Comparison of ENCODE assay signal across 8 cellular contexts in the genomic region with DNA sequence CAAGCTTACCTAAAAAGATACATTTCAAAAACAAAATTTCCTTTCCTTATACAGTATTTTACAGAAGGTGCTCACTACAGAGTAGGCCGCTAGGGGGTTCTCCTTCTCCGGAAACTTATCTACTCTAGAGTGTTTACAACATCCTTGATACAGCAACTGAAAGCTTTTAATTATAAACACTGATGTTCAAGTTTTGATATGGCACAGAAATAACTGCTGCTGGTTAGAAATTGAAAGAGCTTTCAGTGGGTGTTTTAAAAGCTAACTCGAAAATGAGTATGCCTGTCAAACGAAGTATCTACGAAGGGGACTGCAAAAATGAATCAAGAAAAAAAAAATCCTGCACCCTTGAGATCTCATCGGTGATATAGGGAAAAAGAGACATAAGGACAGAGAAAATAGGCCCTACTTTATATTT. TPM values are rescaled to one million over a fixed set of nuclear protein-coding genes. Genes with fewer than 3 reads are reported as not detected.
DNase-seq lines count a peak whose midpoint lies in the region; ATAC-seq and TF ChIP-seq lines count a peak whose summit lies in the region.

No MANE protein-coding gene starts in this region.

- WGBS in mesodermal cell (ENCODE audit: insufficient coverage in 2 of 2), 2 experiments, result 0% methylated on average over 3 to 4 of the region's 6 CpGs
- WGBS in stomach, 5 donors, result 0% methylated on average over 6 of the region's 6 CpGs

- ATAC-seq in GM21786 (IDR thresholded peaks at IDR 0.05; ENCODE audit: unreplicated experiment), result peak; percentile 33
- no peak for ATAC-seq in HG02623 (IDR thresholded peaks at IDR 0.05; ENCODE audit: unreplicated experiment)

- peak overlapping the region; percentile 93 for H3K27ac ChIP-seq in mesodermal cell (ENCODE audit: low read depth, low read length, severe bottlenecking)
- H3K27ac ChIP-seq in stomach, result peak overlapping the region; percentile 91 to 97 (median 96)

- H3K27me3 ChIP-seq in endocrine pancreas (ENCODE audit: control insufficient read depth, insufficient read depth, low read length), result no peaks in the 10 kb centered on the region
- H3K27me3 ChIP-seq in stomach, result no peaks in the 10 kb centered on the region

- intact Hi-C loops in stomach (cut with DNase I; ENCODE audit: low total_unique reads), result no loop called here

- peak overlapping the region; percentile 100 for H3K4me3 ChIP-seq in endocrine pancreas (ENCODE audit: control insufficient read depth, insufficient read depth, low read length)
- H3K4me3 ChIP-seq in mesodermal cell (ENCODE audit: extremely low read depth, insufficient read depth, low read length, poor library complexity, severe bottlenecking), result peak overlapping the region; percentile 97
- H3K4me3 ChIP-seq in stomach, result peak overlapping the region; percentile 77 to 91 (median 82)

- no peak for TF ChIP-seq POLR2A in stomach (IDR thresholded peaks at IDR 0.05)

- H3K4me1 ChIP-seq in endocrine pancreas (ENCODE audit: control insufficient read depth, insufficient read depth, low read length), result peaks cover 47% of the 10 kb centered on the region
- H3K4me1 ChIP-seq in mesodermal cell (ENCODE audit: control insufficient read depth, insufficient read depth, low read length, poor library complexity, severe bottlenecking), result peaks cover 4% of the 10 kb centered on the region
- H3K4me1 ChIP-seq in stomach, result peaks cover 35 to 84% (median 68%) of the 10 kb centered on the region in 4 donors

- peak in 5 of 7 experiments; percentile 66 to 78 (median 70) for TF ChIP-seq CTCF in stomach (IDR thresholded peaks at IDR 0.05)

- H3K9me3 ChIP-seq in endocrine pancreas (ENCODE audit: control insufficient read depth, low read length) (no peaks in the 10 kb centered on the region), mesodermal cell (ENCODE audit: control insufficient read depth, low read length) (no peaks in the 10 kb centered on the region), stomach (no peaks in the 10 kb centered on the region)

- no peak for TF ChIP-seq EP300 in stomach (IDR thresholded peaks at IDR 0.05)

- H3K9ac ChIP-seq in endocrine pancreas (ENCODE audit: control insufficient read depth, insufficient read depth, low read length), result peak overlapping the region; percentile 100

- DNase-seq in COLO829 (ENCODE audit: low spot score), result peak; percentile 60
- peak; percentile 26 for DNase-seq in NCI-H2107 (lab: John Stamatoyannopoulos, UW)
- peak; percentile 63 for DNase-seq in activated CD4-positive, alpha-beta T cell treated with anti-CD3 and anti-CD28 coated beads for 48 hours
- DNase-seq in stomach, result peak; percentile 64

- peaks cover 4% of the 10 kb centered on the region for H3K36me3 ChIP-seq in endocrine pancreas (ENCODE audit: control insufficient read depth, insufficient read depth, low read length)
- H3K36me3 ChIP-seq in mesodermal cell (ENCODE audit: control insufficient read depth, insufficient read depth, low read length), result peaks cover 26% of the 10 kb centered on the region
- peaks cover 13 to 21% (median 19%) of the 10 kb centered on the region in 4 donors for H3K36me3 ChIP-seq in stomach

RNA-seq across cellular contexts. Expression of a gene that starts 1.0 kb away (rescaled TPM):
- polyA plus RNA-seq in mesodermal cell (2013, experiment 1 of 2), result 11.7 TPM
- 9.9 TPM for polyA plus RNA-seq in mesodermal cell (2013, experiment 2 of 2)
- 10 to 100 TPM in 2 of 5 donors, 1 to 10 TPM in 3; 2.3 to 47.9 (median 9.4) TPM for total RNA-seq in stomach
- 1 to 10 TPM; 1.5 to 3.2 (median 1.5) TPM for polyA plus RNA-seq in stomach

RNA-seq across cellular contexts. Expression of a gene that starts 3.1 kb away (rescaled TPM):
- polyA plus RNA-seq in mesodermal cell (2013, experiment 1 of 2), result 5.8 TPM
- polyA plus RNA-seq in mesodermal cell (2013, experiment 2 of 2), result 3.9 TPM
- total RNA-seq in stomach, result 10 to 100 TPM in 4 of 5 donors, 1 to 10 TPM in 1; 2.3 to 97.3 (median 29.1) TPM
- polyA plus RNA-seq in stomach, result 1 to 10 TPM; 5.1 to 9.3 (median 6.7) TPM

RNA-seq across cellular contexts. Expression of a gene that starts 17.4 kb away (rescaled TPM):
- polyA plus RNA-seq in mesodermal cell (2013, experiment 1 of 2), result 0.26 TPM
- polyA plus RNA-seq in mesodermal cell (2013, experiment 2 of 2), result 0.35 TPM
- 10 to 100 TPM; 18.0 to 91.7 (median 59.5) TPM for total RNA-seq in stomach
- polyA plus RNA-seq in stomach, result 10 to 100 TPM; 17.1 to 50.4 (median 29.7) TPM

RNA-seq across cellular contexts. Expression of a gene that starts 38.7 kb away (rescaled TPM):
- 0.44 TPM for polyA plus RNA-seq in mesodermal cell (2013, experiment 1 of 2)
- 1.3 TPM for polyA plus RNA-seq in mesodermal cell (2013, experiment 2 of 2)
- total RNA-seq in stomach, result 1 to 10 TPM in 2 of 5 donors, not detected in 3; 3.5 to 6.2 TPM
- polyA plus RNA-seq in stomach, result 10 to 100 TPM in 2 of 3 donors, 1 to 10 TPM in 1; 8.5 to 18.9 (median 14.8) TPM

RNA-seq across cellular contexts. Expression of a gene that starts 54.0 kb away (rescaled TPM):
- polyA plus RNA-seq in mesodermal cell (2013, experiment 1 of 2), result not detected
- polyA plus RNA-seq in mesodermal cell (2013, experiment 2 of 2), result not detected
- total RNA-seq in stomach, result 10 to 100 TPM in 1 of 5 donors, not detected in 4; 24.6 TPM
- 1 to 10 TPM in 2 of 3 donors, not detected in 1; 1.2 to 2.5 TPM for polyA plus RNA-seq in stomach
